10 cellular contexts compared by ENCODE assay signal in genomic region chr7:908159-908918, GRCh38. TPM values are rescaled to one million over a fixed set of nuclear protein-coding genes. Genes with fewer than 3 reads are reported as not detected.
DNase-seq lines count a peak whose midpoint lies in the region; ATAC-seq, FAIRE-seq and TF ChIP-seq lines count a peak whose summit lies in the region.
"Had no signal": no experiment of that assay in that cellular context is flagged by ENCODE, and none has a peak within 500 bp of the region (broad histone marks: within the 10 kb centered on the region; RNA-seq: fewer than 3 reads in every experiment).

No MANE protein-coding gene starts in this region.

- no peaks in the 10 kb centered on the region for H3K27me3 ChIP-seq in CD4-positive, alpha-beta memory T cell (ENCODE audit: insufficient read depth, low read length)

- no peaks in the 10 kb centered on the region for H3K36me3 Mint-ChIP-seq in CD4-positive, alpha-beta memory T cell
- no peaks in the 10 kb centered on the region for H3K36me3 Mint-ChIP-seq in natural killer cell
- H3K36me3 Mint-ChIP-seq: CD4-positive, CD25-positive, alpha-beta regulatory T cell had no signal

- H3K9me3 ChIP-seq in CD4-positive, alpha-beta memory T cell (ENCODE audit: control insufficient read depth in 1 of 2, low read length in 2 of 2) = no peaks in the 10 kb centered on the region

- H3K36me3 ChIP-seq in CD4-positive, alpha-beta memory T cell (ENCODE audit: insufficient read depth, low read length) = no peaks in the 10 kb centered on the region

- H3K27ac Mint-ChIP-seq in CD4-positive, alpha-beta memory T cell = no peak overlapping the region
- H3K27ac Mint-ChIP-seq in natural killer cell = peak overlapping the region in 1 of 2 donors; percentile 52
- H3K27ac Mint-ChIP-seq: activated naive CD8-positive, alpha-beta T cell treated with anti-CD3 and anti-CD28 coated beads, Interleukin-2, amount 50 U/mL, for 24 hours had no signal

- H3K27me3 Mint-ChIP-seq in CD4-positive, alpha-beta memory T cell = no peaks in the 10 kb centered on the region
- H3K27me3 Mint-ChIP-seq in natural killer cell (ENCODE audit: low read depth in 2 of 2) = no peaks in the 10 kb centered on the region
- H3K27me3 Mint-ChIP-seq: activated naive CD8-positive, alpha-beta T cell treated with anti-CD3 and anti-CD28 coated beads, Interleukin-2, amount 50 U/mL, for 24 hours had no signal

- peaks cover 2 to 14% (median 10%) of the 10 kb centered on the region in 4 donors for H3K4me1 Mint-ChIP-seq in CD4-positive, alpha-beta memory T cell
- H3K4me1 Mint-ChIP-seq in natural killer cell = peaks cover 8 to 42% of the 10 kb centered on the region in 2 donors

- ATAC-seq in HG02852 (IDR thresholded peaks at IDR 0.05; ENCODE audit: unreplicated experiment) (peak; percentile 17), natural killer cell (peak; percentile 14 to 40 (median 20)), GM21737 (IDR thresholded peaks at IDR 0.05; ENCODE audit: unreplicated experiment) (no peak), HG03025 (IDR thresholded peaks at IDR 0.05; ENCODE audit: low FRiP score, unreplicated experiment) (no peak)

- H3K9me3 Mint-ChIP-seq in CD4-positive, alpha-beta memory T cell = no peaks in the 10 kb centered on the region
- H3K9me3 Mint-ChIP-seq in natural killer cell = no peaks in the 10 kb centered on the region
- H3K9me3 Mint-ChIP-seq: activated naive CD8-positive, alpha-beta T cell treated with anti-CD3 and anti-CD28 coated beads, Interleukin-2, amount 50 U/mL, for 24 hours; CD4-positive, CD25-positive, alpha-beta regulatory T cell had no signal

- intact Hi-C loops in CD4-positive, alpha-beta memory T cell (cut with micrococcal nuclease) = no loop called here
- intact Hi-C loops in natural killer cell (cut with micrococcal nuclease) = loop anchor here (1.0 to 5.0 kb wide), 2 partner anchors 46 to 1614 kb away; partner anchors contain the start of gene ADAP1

- H3K4me1 ChIP-seq in CD4-positive, alpha-beta memory T cell (ENCODE audit: insufficient read depth, low read length) = peaks cover 10% of the 10 kb centered on the region

- DNase-seq in CD4-positive, alpha-beta memory T cell = peak in 2 of 5 donors; percentile 46 to 52
- DNase-seq in natural killer cell = no peak
- no peak for DNase-seq in D721Med (ENCODE audit: insufficient read length, low spot score)
- no peak for DNase-seq in cerebellar nuclear complex (lab: John Stamatoyannopoulos, UW)

- TF ChIP-seq CTCF in natural killer cell (IDR thresholded peaks at IDR 0.05) (no peak), D721Med (IDR thresholded peaks at IDR 0.05; ENCODE audit: insufficient read depth, missing control alignments) (no peak)

- CTCF ChIA-PET in CD4-positive, alpha-beta memory T cell (lab: Charles Lee; ENCODE audit: partially characterized antibody) = interaction anchor here (0.6 to 3.4 kb wide), 13 partner anchors 11 to 157 kb away, joined by 3 to 22 read pairs (median 7); partner anchors contain the start of gene COX19

- no peak overlapping the region for H3K4me3 ChIP-seq in CD4-positive, alpha-beta memory T cell (ENCODE audit: low read length in 2 of 2)

- FAIRE-seq in D721Med (lab: Jason Lieb, UNC) = no peak

- H3K4me3 Mint-ChIP-seq in CD4-positive, alpha-beta memory T cell = peak overlapping the region in 5 of 8 donors; percentile 11 to 74 (median 20)
- peak overlapping the region; percentile 62 for H3K4me3 Mint-ChIP-seq in natural killer cell
- H3K4me3 Mint-ChIP-seq: activated naive CD8-positive, alpha-beta T cell treated with anti-CD3 and anti-CD28 coated beads, Interleukin-2, amount 50 U/mL, for 24 hours had no signal

- POLR2A ChIA-PET in CD4-positive, alpha-beta memory T cell (lab: Charles Lee; ENCODE audit: partially characterized antibody) = interaction anchor here (1.7 to 5.6 kb wide), 3 partner anchors 14 to 46 kb away, joined by 5 to 63 read pairs (median 10); partner anchors contain the start of gene ADAP1

- H3K27ac ChIP-seq in CD4-positive, alpha-beta memory T cell (ENCODE audit: low read depth, low read length) = no peak overlapping the region
- H3K27ac ChIP-seq in angular gyrus (ENCODE audit: low read depth, low read length) = peak overlapping the region; percentile 66

RNA-seq across cellular contexts. Expression of gene GET4, which starts 32.0 kb away (rescaled TPM):
- 10 to 100 TPM; 47.4 to 51.6 TPM for total RNA-seq in CD4-positive, alpha-beta memory T cell
- 10 to 100 TPM; 22.0 to 28.7 TPM for polyA plus RNA-seq in CD4-positive, alpha-beta memory T cell
- total RNA-seq in natural killer cell = 10 to 100 TPM; 69.3 to 81.6 (median 73.2) TPM

RNA-seq across cellular contexts. Expression of gene ADAP1, which starts 46.1 kb away (rescaled TPM):
- total RNA-seq in CD4-positive, alpha-beta memory T cell = 1 to 10 TPM; 9.7 to 10.0 TPM
- 1 to 10 TPM; 5.1 to 7.9 TPM for polyA plus RNA-seq in CD4-positive, alpha-beta memory T cell
- 100 to 1,000 TPM in 1 of 3 donors, 10 to 100 TPM in 2; 87.2 to 117 (median 89.2) TPM for total RNA-seq in natural killer cell

Comparison
In these comparisons a context has a peak if more than half of its experiments do, and no peak if none do; other contexts are left out.
1. ATAC-seq: peak in HG02852 (single experiment) and natural killer cell (3 of 3); none in GM21737 (single experiment) and HG03025 (single experiment).
2. RNA of gene ADAP1, which starts 46.1 kb away (total RNA-seq): 87.2 to 117 TPM in natural killer cell; 9.7 to 10.0 TPM in CD4-positive, alpha-beta memory T cell; every median in the first group is over 4 times any median in the second.